8 cellular contexts compared by ENCODE assay signal in genomic region chr7:37284805-37285211, GRCh38.
DNase-seq lines count a peak whose midpoint lies in the region; ATAC-seq, FAIRE-seq and TF ChIP-seq lines count a peak whose summit lies in the region.

No MANE protein-coding gene starts in this region.

- H3K4me1 Mint-ChIP-seq in activated naive CD8-positive, alpha-beta T cell treated with anti-CD3 and anti-CD28 coated beads, Interleukin-2, amount 50 U/mL, for 24 hours = peaks cover 30% of the 10 kb centered on the region

- peak; percentile 11 to 13 for DNase-seq in AML-193 (lab: John Stamatoyannopoulos, UW)
- DNase-seq in GM19239 (ENCODE audit: insufficient read length, low spot score) = peak; percentile 23
- DNase-seq in activated naive CD8-positive, alpha-beta T cell treated with anti-CD3 and anti-CD28 coated beads, Interleukin-2, amount 50 U/mL, for 24 hours = peak; percentile 35
- peak in 37 of 51 donors; percentile 9 to 85 (median 52) for DNase-seq in hypothalamus (lab: John Stamatoyannopoulos, UW)
- peak; percentile 13 to 41 for DNase-seq in gastrocnemius medialis
- no peak for DNase-seq in osteoblast (ENCODE audit: insufficient read length, low spot score, missing footprints)

- FAIRE-seq in GM19239 (lab: Jason Lieb, UNC) = peak; percentile 94

- H3K4me1 ChIP-seq in OCI-LY3 (ENCODE audit: low read length) (peaks cover 12% of the 10 kb centered on the region; the same call in 1 of the 2 replicates), gastrocnemius medialis (peaks cover 0 to 33% of the 10 kb centered on the region in 2 donors), osteoblast (ENCODE audit: insufficient read depth, low read length) (no peaks in the 10 kb centered on the region)

- H3K4me3 Mint-ChIP-seq in activated naive CD8-positive, alpha-beta T cell treated with anti-CD3 and anti-CD28 coated beads, Interleukin-2, amount 50 U/mL, for 24 hours = no peak overlapping the region

- peaks cover 12% of the 10 kb centered on the region for H3K36me3 Mint-ChIP-seq in activated naive CD8-positive, alpha-beta T cell treated with anti-CD3 and anti-CD28 coated beads, Interleukin-2, amount 50 U/mL, for 24 hours (ENCODE audit: low read depth)

- no peak overlapping the region for H3K27ac Mint-ChIP-seq in activated naive CD8-positive, alpha-beta T cell treated with anti-CD3 and anti-CD28 coated beads, Interleukin-2, amount 50 U/mL, for 24 hours

- H3K79me2 ChIP-seq in OCI-LY3 (ENCODE audit: low read length) (peaks cover 100% of the 10 kb centered on the region), osteoblast (ENCODE audit: insufficient read depth, low read length) (no peaks in the 10 kb centered on the region)

- no peaks in the 10 kb centered on the region for H3K9me3 Mint-ChIP-seq in activated naive CD8-positive, alpha-beta T cell treated with anti-CD3 and anti-CD28 coated beads, Interleukin-2, amount 50 U/mL, for 24 hours

- H3K27me3 Mint-ChIP-seq in activated naive CD8-positive, alpha-beta T cell treated with anti-CD3 and anti-CD28 coated beads, Interleukin-2, amount 50 U/mL, for 24 hours = no peaks in the 10 kb centered on the region

- no peaks in the 10 kb centered on the region for H3K9me3 ChIP-seq in OCI-LY3 (ENCODE audit: insufficient read depth, low read length)
- H3K9me3 ChIP-seq in gastrocnemius medialis = no peaks in the 10 kb centered on the region
- no peaks in the 10 kb centered on the region for H3K9me3 ChIP-seq in osteoblast (ENCODE audit: low read depth, low read length)

- H3K27ac ChIP-seq in OCI-LY3 (ENCODE audit: low read length) = no peak overlapping the region
- peak overlapping the region in 1 of 4 donors; percentile 44 for H3K27ac ChIP-seq in gastrocnemius medialis
- no peak overlapping the region for H3K27ac ChIP-seq in osteoblast (ENCODE audit: low read depth, low read length)

- H4K20me1 ChIP-seq in OCI-LY3 (ENCODE audit: insufficient read depth, low read length) (peaks cover 96% of the 10 kb centered on the region), osteoblast (ENCODE audit: insufficient read depth, low read length) (no peaks in the 10 kb centered on the region)

- peak; percentile 90 for TF ChIP-seq CTCF in OCI-LY3 (IDR thresholded peaks at IDR 0.05; ENCODE audit: low read depth, low read length)
- peak in 3 of 5 experiments; percentile 46 to 56 (median 54) for TF ChIP-seq CTCF in gastrocnemius medialis (IDR thresholded peaks at IDR 0.05 in 4 of 5, conservative IDR thresholded peaks at IDR 0.05 in 1 of 5)
- TF ChIP-seq CTCF in osteoblast (IDR thresholded peaks at IDR 0.05; ENCODE audit: extremely low read depth, low read depth, low read length) = no peak

- H3K36me3 ChIP-seq in OCI-LY3 (replicated peaks; ENCODE audit: low read depth, low read length) (peaks cover 28% of the 10 kb centered on the region), gastrocnemius medialis (no peaks in the 10 kb centered on the region), osteoblast (ENCODE audit: insufficient read depth, low read length) (no peaks in the 10 kb centered on the region)

- in situ Hi-C loops in gastrocnemius medialis (cut with MboI; ENCODE audit: low sequenced_read_pairs in 4 of 4) = no loop called here

- no peaks in the 10 kb centered on the region for H3K27me3 ChIP-seq in OCI-LY3 (ENCODE audit: low read depth, low read length)
- no peaks in the 10 kb centered on the region for H3K27me3 ChIP-seq in gastrocnemius medialis
- H3K27me3 ChIP-seq in osteoblast (ENCODE audit: insufficient read depth, low read length) = no peaks in the 10 kb centered on the region

- ATAC-seq in activated naive CD8-positive, alpha-beta T cell treated with anti-CD3 and anti-CD28 coated beads, Interleukin-2, amount 50 U/mL, for 24 hours = no peak
- peak in 1 of 2 donors; percentile 33 for ATAC-seq in gastrocnemius medialis
- no peak for ATAC-seq in HG03139 (IDR thresholded peaks at IDR 0.05; ENCODE audit: unreplicated experiment)

- no peak overlapping the region for H3K4me2 ChIP-seq in OCI-LY3 (ENCODE audit: low read length)
- H3K4me2 ChIP-seq in osteoblast (ENCODE audit: insufficient read depth, low read length) = no peak overlapping the region

- no peak overlapping the region for H3K9ac ChIP-seq in OCI-LY3 (ENCODE audit: low read length)

- H2AFZ ChIP-seq in OCI-LY3 (ENCODE audit: low read depth, low read length) = no peak overlapping the region
- no peak overlapping the region for H2AFZ ChIP-seq in osteoblast (ENCODE audit: low read length)

- no peak overlapping the region for H3K4me3 ChIP-seq in OCI-LY3 (ENCODE audit: low read length)
- H3K4me3 ChIP-seq in gastrocnemius medialis = no peak overlapping the region
- H3K4me3 ChIP-seq in osteoblast (ENCODE audit: insufficient read depth, low read length) = no peak overlapping the region

- intact Hi-C loops in gastrocnemius medialis (cut with DNase I; ENCODE audit: low total_unique reads) = loop anchor here (10.0 kb wide), 2 partner anchors 70 to 160 kb away; partner anchors contain the start of gene ELMO1

- TF ChIP-seq POLR2A in gastrocnemius medialis (IDR thresholded peaks at IDR 0.05) = no peak
